15 cellular contexts compared by ENCODE assay signal in genomic region chr17:64978138-64978537, GRCh38. TPM values are rescaled to one million over a fixed set of nuclear protein-coding genes. Genes with fewer than 3 reads are reported as not detected.
DNase-seq lines count a peak whose midpoint lies in the region; ATAC-seq and TF ChIP-seq lines count a peak whose summit lies in the region.
"Had no signal": no experiment of that assay in that cellular context is flagged by ENCODE, and none has a peak within 500 bp of the region (broad histone marks: within the 10 kb centered on the region; RNA-seq: fewer than 3 reads in every experiment).

No MANE protein-coding gene starts in this region.

- H3K4me2 ChIP-seq in SU-DHL-6 (ENCODE audit: low read depth, low read length, poor library complexity, severe bottlenecking) = peak overlapping the region; percentile 66

- H3K9me3 ChIP-seq in SU-DHL-6 (ENCODE audit: insufficient read depth, low read length) = no peaks in the 10 kb centered on the region

- H3K36me3 Mint-ChIP-seq in activated T-cell treated with anti-CD3 and anti-CD28 coated beads, Interleukin-2, amount 50 U/mL, for 72 hours (ENCODE audit: insufficient read depth in 2 of 2) = peaks cover 3 to 9% of the 10 kb centered on the region in 2 donors
- no peaks in the 10 kb centered on the region for H3K36me3 Mint-ChIP-seq in immature natural killer cell
- H3K36me3 Mint-ChIP-seq in activated naive CD8-positive, alpha-beta T cell treated with anti-CD3 and anti-CD28 coated beads for 36 hours = peaks cover 10% of the 10 kb centered on the region
- H3K36me3 Mint-ChIP-seq: CD4-positive, CD25-positive, alpha-beta regulatory T cell had no signal

- H2AFZ ChIP-seq in SU-DHL-6 (ENCODE audit: low read depth, low read length, severe bottlenecking) = no peak overlapping the region
- H2AFZ ChIP-seq: GM23248 had no signal

- H3K4me3 ChIP-seq in SU-DHL-6 (ENCODE audit: insufficient read depth, low read length, poor library complexity, severe bottlenecking) = no peak overlapping the region
- H3K4me3 ChIP-seq: GM23248 had no signal

- peaks cover 64% of the 10 kb centered on the region for H3K4me1 Mint-ChIP-seq in activated T-cell treated with anti-CD3 and anti-CD28 coated beads, Interleukin-2, amount 50 U/mL, for 72 hours (ENCODE audit: low read depth)
- H3K4me1 Mint-ChIP-seq in immature natural killer cell = peaks cover 35 to 41% of the 10 kb centered on the region in 2 donors
- peaks cover 39% of the 10 kb centered on the region for H3K4me1 Mint-ChIP-seq in activated naive CD8-positive, alpha-beta T cell treated with anti-CD3 and anti-CD28 coated beads for 36 hours

- H4K20me1 ChIP-seq in SU-DHL-6 (ENCODE audit: low read depth, low read length) = no peaks in the 10 kb centered on the region

- H3K27ac Mint-ChIP-seq in activated T-cell treated with anti-CD3 and anti-CD28 coated beads, Interleukin-2, amount 50 U/mL, for 72 hours = peak overlapping the region; percentile 47
- peak overlapping the region in 5 of 6 donors; percentile 9 to 98 (median 63) for H3K27ac Mint-ChIP-seq in immature natural killer cell
- no peak overlapping the region for H3K27ac Mint-ChIP-seq in activated naive CD8-positive, alpha-beta T cell treated with anti-CD3 and anti-CD28 coated beads for 36 hours

- H3K27me3 Mint-ChIP-seq in activated T-cell treated with anti-CD3 and anti-CD28 coated beads, Interleukin-2, amount 50 U/mL, for 72 hours (ENCODE audit: low read depth) = no peaks in the 10 kb centered on the region
- peaks cover 20 to 30% (median 23%) of the 10 kb centered on the region in 3 donors for H3K27me3 Mint-ChIP-seq in immature natural killer cell (ENCODE audit: low read depth in 3 of 3)
- no peaks in the 10 kb centered on the region for H3K27me3 Mint-ChIP-seq in activated naive CD8-positive, alpha-beta T cell treated with anti-CD3 and anti-CD28 coated beads for 36 hours
- H3K27me3 Mint-ChIP-seq: CD4-positive, CD25-positive, alpha-beta regulatory T cell had no signal

- peaks cover 3 to 6% of the 10 kb centered on the region in 2 donors for H3K9me3 Mint-ChIP-seq in activated T-cell treated with anti-CD3 and anti-CD28 coated beads, Interleukin-2, amount 50 U/mL, for 72 hours
- H3K9me3 Mint-ChIP-seq in immature natural killer cell = no peaks in the 10 kb centered on the region
- peaks cover 8% of the 10 kb centered on the region for H3K9me3 Mint-ChIP-seq in activated naive CD8-positive, alpha-beta T cell treated with anti-CD3 and anti-CD28 coated beads for 36 hours

- no peak for DNase-seq in activated T-cell treated with anti-CD3 and anti-CD28 coated beads, Interleukin-2, amount 50 U/mL, for 72 hours
- no peak for DNase-seq in activated T-cell treated with anti-CD3 and anti-CD28 coated beads, Interleukin-2, amount 50 U/mL, for 1 hour
- DNase-seq in immature natural killer cell (no peak), kidney tubule cell (ENCODE audit: low spot score) (no peak)
- DNase-seq in activated naive CD8-positive, alpha-beta T cell treated with anti-CD3 and anti-CD28 coated beads for 36 hours = no peak
- DNase-seq in stimulated activated naive CD4-positive, alpha-beta T cell (lab: John Stamatoyannopoulos, UW) = no peak
- DNase-seq: CD4-positive, CD25-positive, alpha-beta regulatory T cell; EL; GM23248; KBM-7; NCI-H1092 had no signal

- no peak overlapping the region for H3K4me3 Mint-ChIP-seq in activated T-cell treated with anti-CD3 and anti-CD28 coated beads, Interleukin-2, amount 50 U/mL, for 72 hours
- H3K4me3 Mint-ChIP-seq in immature natural killer cell = no peak overlapping the region
- no peak overlapping the region for H3K4me3 Mint-ChIP-seq in activated naive CD8-positive, alpha-beta T cell treated with anti-CD3 and anti-CD28 coated beads for 36 hours

- no peaks in the 10 kb centered on the region for H3K27me3 ChIP-seq in SU-DHL-6 (ENCODE audit: low read length)

- peaks cover 85% of the 10 kb centered on the region for H3F3A ChIP-seq in SU-DHL-6 (ENCODE audit: insufficient read depth)

- H3K27ac ChIP-seq in SU-DHL-6 (ENCODE audit: low read depth, low read length) = peak overlapping the region; percentile 99
- H3K27ac ChIP-seq: GM23248, HL-60 had no signal

- TF ChIP-seq CTCF in SU-DHL-6 (IDR thresholded peaks at IDR 0.05; ENCODE audit: insufficient read depth, low read length, poor library complexity, severe bottlenecking) = no peak

- peaks cover 22% of the 10 kb centered on the region for H3K79me2 ChIP-seq in SU-DHL-6 (ENCODE audit: insufficient read depth, low read length)

- no peaks in the 10 kb centered on the region for H3K36me3 ChIP-seq in SU-DHL-6 (ENCODE audit: low read length)

- H3K9ac ChIP-seq in SU-DHL-6 (ENCODE audit: low read length) = peak overlapping the region; percentile 46
- H3K9ac ChIP-seq: GM23248 had no signal

- no peak for ATAC-seq in activated T-cell treated with anti-CD3 and anti-CD28 coated beads, Interleukin-2, amount 50 U/mL, for 72 hours (replicated peaks in 1 of 2)
- ATAC-seq: Panc1, Right ventricle myocardium inferior had no signal

- H3K9me2 ChIP-seq in SU-DHL-6 (replicated peaks; ENCODE audit: insufficient read depth, low read length) = no peaks in the 10 kb centered on the region

RNA-seq across cellular contexts. Expression of gene LRRC37A3, which starts 58.9 kb away (rescaled TPM):
- 10 to 100 TPM in 1 of 2 donors, 1 to 10 TPM in 1; 5.5 to 22.0 TPM for total RNA-seq in activated T-cell treated with anti-CD3 and anti-CD28 coated beads, Interleukin-2, amount 50 U/mL, for 72 hours
- polyA plus RNA-seq in immature natural killer cell = 1 to 10 TPM in 2 of 3 donors, under 1 TPM in 1; 0.58 to 2.3 (median 2.2) TPM
- 1 to 10 TPM; 4.5 to 4.8 TPM for total RNA-seq in activated naive CD8-positive, alpha-beta T cell treated with anti-CD3 and anti-CD28 coated beads for 36 hours
